Comparison of ENCODE assay signal across 27 cellular contexts in the genomic region with DNA sequence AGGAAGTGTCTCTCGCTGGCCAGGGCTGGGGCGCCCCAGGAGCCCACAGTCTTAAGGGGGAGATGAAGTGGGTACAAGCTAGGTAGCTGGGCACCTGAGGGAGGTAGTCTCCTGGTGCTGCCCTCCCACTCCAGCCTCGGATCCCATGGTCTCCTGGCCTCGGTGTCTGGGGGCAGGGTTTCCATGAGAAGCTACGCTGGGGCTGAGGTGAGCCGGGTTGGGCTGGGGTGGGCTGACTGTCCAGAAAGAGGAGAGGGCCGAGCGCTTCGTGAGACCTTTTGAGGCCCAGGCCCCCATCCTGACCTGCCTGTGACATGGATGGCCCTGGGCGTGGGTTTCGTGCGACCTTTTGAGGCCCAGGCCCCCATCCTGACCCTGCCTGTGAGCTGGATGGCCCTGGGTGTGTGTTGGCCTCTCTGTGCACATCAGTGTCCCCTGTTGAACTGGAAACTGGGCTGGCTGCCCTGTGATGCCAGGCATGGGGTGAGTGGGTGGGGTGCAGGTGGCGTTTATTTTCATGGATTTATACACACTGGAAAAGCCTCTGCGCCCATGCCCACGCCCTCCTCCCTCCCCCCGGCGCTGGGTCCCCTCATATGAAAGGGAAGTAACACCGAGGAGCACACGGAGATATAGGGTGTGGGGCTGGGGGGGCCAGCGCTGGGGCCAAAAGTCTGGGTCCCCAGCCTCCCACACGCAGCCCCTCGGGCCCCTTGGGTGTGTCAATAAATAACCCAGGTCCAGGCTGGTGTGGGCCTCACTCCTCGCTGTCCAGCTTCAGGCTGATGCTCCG. TPM values are rescaled to one million over a fixed set of nuclear protein-coding genes. Genes with fewer than 3 reads are reported as not detected.
DNase-seq lines count a peak whose midpoint lies in the region; ATAC-seq and TF ChIP-seq lines count a peak whose summit lies in the region.
"Had no signal": no experiment of that assay in that cellular context is flagged by ENCODE, and none has a peak within 500 bp of the region (broad histone marks: within the 10 kb centered on the region; RNA-seq: fewer than 3 reads in every experiment).

No MANE protein-coding gene starts in this region.

- no peaks in the 10 kb centered on the region for H3K9me3 ChIP-seq in CD4-positive, alpha-beta T cell (ENCODE audit: control insufficient read depth, low read length)
- H3K9me3 ChIP-seq: BE2C, heart right ventricle had no signal

- DNase-seq in activated CD4-positive, alpha-beta memory T cell treated with anti-CD3 and anti-CD28 coated beads for 36 hours: no peak
- DNase-seq in activated CD4-positive, alpha-beta memory T cell treated with anti-CD3 and anti-CD28 coated beads, Interleukin-2, amount 10 ng/mL, durations not matched to agents 7 days and 5 days: no peak
- no peak for DNase-seq in CD4-positive, alpha-beta T cell
- DNase-seq in activated T-helper 1 cell treated with anti-CD3 and anti-CD28 coated beads, Interleukin-12 subunit alpha, Interleukin-12 subunit beta, Interleukin-2, Interleukin-4 antibody, amounts not matched to agents 30 ng/mL and 10 ng/mL and 1 ng/mL, durations not matched to agents 14 hours and 24 hours and 36 hours (ENCODE audit: low spot score): no peak
- DNase-seq in neural crest cell (ENCODE audit: low read depth, low spot score) (no peak), SHP77 (lab: John Stamatoyannopoulos, UW) (no peak), nucleus accumbens (lab: John Stamatoyannopoulos, UW) (no peak)
- DNase-seq: activated gamma-delta T cell; BE2C; brain microvascular endothelial cell; effector CD4-positive, alpha-beta T cell; foreskin keratinocyte; HCEC 1CT; heart right ventricle; left colon; NCI-H1105; NCI-H2081 treated with DMSO at 0.1 percent for 48 hours; NCI-H446 treated with DMSO at 0.1 percent for 48 hours; stimulated activated CD8-positive, alpha-beta memory T cell treated with anti-CD3 and anti-CD28 coated beads, Interleukin-4, amount 100 ng/mL, for 48 hours; substantia nigra; T-helper 9 cell had no signal

- H3K27ac Mint-ChIP-seq in activated CD4-positive, alpha-beta memory T cell treated with anti-CD3 and anti-CD28 coated beads for 36 hours: peak overlapping the region; percentile 69
- no peak overlapping the region for H3K27ac Mint-ChIP-seq in activated CD4-positive, alpha-beta memory T cell treated with anti-CD3 and anti-CD28 coated beads, Interleukin-2, amount 10 ng/mL, durations not matched to agents 7 days and 5 days
- peak overlapping the region; percentile 68 for H3K27ac Mint-ChIP-seq in CD4-positive, alpha-beta T cell
- H3K27ac Mint-ChIP-seq in activated T-helper 1 cell treated with anti-CD3 and anti-CD28 coated beads, Interleukin-12 subunit alpha, Interleukin-12 subunit beta, Interleukin-2, Interleukin-4 antibody, amounts not matched to agents 30 ng/mL and 10 ng/mL and 1 ng/mL, durations not matched to agents 14 hours and 24 hours and 36 hours: peak overlapping the region; percentile 72
- no peak overlapping the region for H3K27ac Mint-ChIP-seq in neural crest cell (ENCODE audit: unreplicated experiment)
- H3K27ac Mint-ChIP-seq: memory B cell had no signal

- intact Hi-C loops in activated CD4-positive, alpha-beta memory T cell treated with anti-CD3 and anti-CD28 coated beads for 36 hours (cut with micrococcal nuclease): no loop called here
- intact Hi-C loops in CD4-positive, alpha-beta T cell (cut with DNase I, micrococcal nuclease): no loop called here
- intact Hi-C loops in activated T-helper 1 cell treated with anti-CD3 and anti-CD28 coated beads, Interleukin-12 subunit alpha, Interleukin-12 subunit beta, Interleukin-2, Interleukin-4 antibody, amounts not matched to agents 30 ng/mL and 10 ng/mL and 1 ng/mL, durations not matched to agents 14 hours and 24 hours and 36 hours (cut with micrococcal nuclease): no loop called here

- POLR2A ChIA-PET in activated CD4-positive, alpha-beta memory T cell treated with anti-CD3 and anti-CD28 coated beads for 36 hours (lab: Charles Lee): interaction anchor here (1.1 to 2.6 kb wide), 5 partner anchors 23 to 87 kb away, joined by 3 to 9 read pairs (median 6); partner anchors contain the start of genes PTPRCAP and TMEM134
- POLR2A ChIA-PET in activated CD4-positive, alpha-beta memory T cell treated with anti-CD3 and anti-CD28 coated beads, Interleukin-2, amount 10 ng/mL, durations not matched to agents 7 days and 5 days (lab: Charles Lee): interaction anchor here (1.0 to 7.9 kb wide), 8 partner anchors 11 to 203 kb away, joined by 3 to 39 read pairs (median 4); partner anchors contain the start of genes PITPNM1 and PTPRCAP
- POLR2A ChIA-PET in CD4-positive, alpha-beta T cell (lab: Charles Lee): interaction anchor here (0.6 to 2.5 kb wide), 7 partner anchors 8 to 203 kb away, joined by 3 to 15 read pairs (median 5); partner anchors contain the start of genes AIP and PTPRCAP

- TF ChIP-seq CTCF in CD4-positive, alpha-beta T cell (IDR thresholded peaks at IDR 0.05): no peak
- no peak for TF ChIP-seq CTCF in neural crest cell (conservative IDR thresholded peaks at IDR 0.05)

- CTCF ChIA-PET in activated CD4-positive, alpha-beta memory T cell treated with anti-CD3 and anti-CD28 coated beads for 36 hours (lab: Charles Lee): no interaction called here
- CTCF ChIA-PET in activated CD4-positive, alpha-beta memory T cell treated with anti-CD3 and anti-CD28 coated beads, Interleukin-2, amount 10 ng/mL, durations not matched to agents 7 days and 5 days (lab: Charles Lee): no interaction called here
- CTCF ChIA-PET in CD4-positive, alpha-beta T cell (lab: Charles Lee): no interaction called here

- H3K27me3 Mint-ChIP-seq in activated CD4-positive, alpha-beta memory T cell treated with anti-CD3 and anti-CD28 coated beads for 36 hours: no peaks in the 10 kb centered on the region
- no peaks in the 10 kb centered on the region for H3K27me3 Mint-ChIP-seq in activated CD4-positive, alpha-beta memory T cell treated with anti-CD3 and anti-CD28 coated beads, Interleukin-2, amount 10 ng/mL, durations not matched to agents 7 days and 5 days
- H3K27me3 Mint-ChIP-seq in CD4-positive, alpha-beta T cell: no peaks in the 10 kb centered on the region
- H3K27me3 Mint-ChIP-seq in activated T-helper 1 cell treated with anti-CD3 and anti-CD28 coated beads, Interleukin-12 subunit alpha, Interleukin-12 subunit beta, Interleukin-2, Interleukin-4 antibody, amounts not matched to agents 30 ng/mL and 10 ng/mL and 1 ng/mL, durations not matched to agents 14 hours and 24 hours and 36 hours (ENCODE audit: insufficient read depth): no peaks in the 10 kb centered on the region
- H3K27me3 Mint-ChIP-seq in neural crest cell (ENCODE audit: low read depth): no peaks in the 10 kb centered on the region
- H3K27me3 Mint-ChIP-seq: memory B cell had no signal

- H3K4me1 Mint-ChIP-seq in activated CD4-positive, alpha-beta memory T cell treated with anti-CD3 and anti-CD28 coated beads for 36 hours (ENCODE audit: low read depth): peaks cover 41% of the 10 kb centered on the region
- peaks cover 29% of the 10 kb centered on the region for H3K4me1 Mint-ChIP-seq in activated CD4-positive, alpha-beta memory T cell treated with anti-CD3 and anti-CD28 coated beads, Interleukin-2, amount 10 ng/mL, durations not matched to agents 7 days and 5 days
- peaks cover 30% of the 10 kb centered on the region for H3K4me1 Mint-ChIP-seq in CD4-positive, alpha-beta T cell (ENCODE audit: low read depth)
- peaks cover 31% of the 10 kb centered on the region for H3K4me1 Mint-ChIP-seq in activated T-helper 1 cell treated with anti-CD3 and anti-CD28 coated beads, Interleukin-12 subunit alpha, Interleukin-12 subunit beta, Interleukin-2, Interleukin-4 antibody, amounts not matched to agents 30 ng/mL and 10 ng/mL and 1 ng/mL, durations not matched to agents 14 hours and 24 hours and 36 hours (ENCODE audit: low read depth)
- H3K4me1 Mint-ChIP-seq in neural crest cell: peaks cover 10% of the 10 kb centered on the region

- peaks cover 54% of the 10 kb centered on the region for H3K36me3 Mint-ChIP-seq in activated CD4-positive, alpha-beta memory T cell treated with anti-CD3 and anti-CD28 coated beads for 36 hours
- H3K36me3 Mint-ChIP-seq in activated CD4-positive, alpha-beta memory T cell treated with anti-CD3 and anti-CD28 coated beads, Interleukin-2, amount 10 ng/mL, durations not matched to agents 7 days and 5 days (ENCODE audit: low read depth): peaks cover 57% of the 10 kb centered on the region
- peaks cover 72% of the 10 kb centered on the region for H3K36me3 Mint-ChIP-seq in CD4-positive, alpha-beta T cell (ENCODE audit: low read depth)
- H3K36me3 Mint-ChIP-seq in activated T-helper 1 cell treated with anti-CD3 and anti-CD28 coated beads, Interleukin-12 subunit alpha, Interleukin-12 subunit beta, Interleukin-2, Interleukin-4 antibody, amounts not matched to agents 30 ng/mL and 10 ng/mL and 1 ng/mL, durations not matched to agents 14 hours and 24 hours and 36 hours (ENCODE audit: low read depth): peaks cover 40% of the 10 kb centered on the region
- peaks cover 4% of the 10 kb centered on the region for H3K36me3 Mint-ChIP-seq in neural crest cell (ENCODE audit: low read depth)

- H3K27me3 ChIP-seq in CD4-positive, alpha-beta T cell (ENCODE audit: control insufficient read depth, insufficient read depth, low read length): no peaks in the 10 kb centered on the region
- H3K27me3 ChIP-seq: BE2C, brain microvascular endothelial cell, foreskin keratinocyte, heart right ventricle had no signal

- H3K4me3 Mint-ChIP-seq in activated CD4-positive, alpha-beta memory T cell treated with anti-CD3 and anti-CD28 coated beads for 36 hours: no peak overlapping the region
- H3K4me3 Mint-ChIP-seq in activated CD4-positive, alpha-beta memory T cell treated with anti-CD3 and anti-CD28 coated beads, Interleukin-2, amount 10 ng/mL, durations not matched to agents 7 days and 5 days: no peak overlapping the region
- H3K4me3 Mint-ChIP-seq in CD4-positive, alpha-beta T cell: no peak overlapping the region
- H3K4me3 Mint-ChIP-seq in activated T-helper 1 cell treated with anti-CD3 and anti-CD28 coated beads, Interleukin-12 subunit alpha, Interleukin-12 subunit beta, Interleukin-2, Interleukin-4 antibody, amounts not matched to agents 30 ng/mL and 10 ng/mL and 1 ng/mL, durations not matched to agents 14 hours and 24 hours and 36 hours: no peak overlapping the region
- peak overlapping the region; percentile 27 for H3K4me3 Mint-ChIP-seq in neural crest cell
- H3K4me3 Mint-ChIP-seq: memory B cell had no signal

- no peaks in the 10 kb centered on the region for H3K9me3 Mint-ChIP-seq in activated CD4-positive, alpha-beta memory T cell treated with anti-CD3 and anti-CD28 coated beads for 36 hours
- H3K9me3 Mint-ChIP-seq in activated CD4-positive, alpha-beta memory T cell treated with anti-CD3 and anti-CD28 coated beads, Interleukin-2, amount 10 ng/mL, durations not matched to agents 7 days and 5 days: no peaks in the 10 kb centered on the region
- H3K9me3 Mint-ChIP-seq in CD4-positive, alpha-beta T cell: no peaks in the 10 kb centered on the region
- no peaks in the 10 kb centered on the region for H3K9me3 Mint-ChIP-seq in activated T-helper 1 cell treated with anti-CD3 and anti-CD28 coated beads, Interleukin-12 subunit alpha, Interleukin-12 subunit beta, Interleukin-2, Interleukin-4 antibody, amounts not matched to agents 30 ng/mL and 10 ng/mL and 1 ng/mL, durations not matched to agents 14 hours and 24 hours and 36 hours
- no peaks in the 10 kb centered on the region for H3K9me3 Mint-ChIP-seq in neural crest cell
- H3K9me3 Mint-ChIP-seq: memory B cell had no signal

- H3K27ac ChIP-seq in CD4-positive, alpha-beta T cell (ENCODE audit: low read depth, low read length): no peak overlapping the region
- H3K27ac ChIP-seq: brain microvascular endothelial cell, foreskin keratinocyte, heart right ventricle had no signal

- no peak for ATAC-seq in CD4-positive, alpha-beta T cell (ENCODE audit: poor library complexity)
- ATAC-seq in GM19328 (IDR thresholded peaks at IDR 0.05; ENCODE audit: unreplicated experiment): no peak
- ATAC-seq: foreskin keratinocyte, left colon, Right ventricle myocardium inferior had no signal

RNA-seq across cellular contexts. Expression of gene AIP, which starts 8.6 kb away (rescaled TPM):
- total RNA-seq in activated CD4-positive, alpha-beta memory T cell treated with anti-CD3 and anti-CD28 coated beads for 36 hours: 100 to 1,000 TPM; 160 to 169 TPM
- total RNA-seq in activated CD4-positive, alpha-beta memory T cell treated with anti-CD3 and anti-CD28 coated beads, Interleukin-2, amount 10 ng/mL, durations not matched to agents 7 days and 5 days: 100 to 1,000 TPM; 152 to 159 TPM
- total RNA-seq in CD4-positive, alpha-beta T cell: 100 to 1,000 TPM; 115 to 117 TPM
- 200 and 203 TPM in 2 replicates for total RNA-seq in activated T-helper 1 cell treated with anti-CD3 and anti-CD28 coated beads, Interleukin-12 subunit alpha, Interleukin-12 subunit beta, Interleukin-2, Interleukin-4 antibody, amounts not matched to agents 30 ng/mL and 10 ng/mL and 1 ng/mL, durations not matched to agents 14 hours and 24 hours and 36 hours
- 48.7 and 50.1 TPM in 2 replicates for total RNA-seq in neural crest cell

RNA-seq across cellular contexts. Expression of gene PITPNM1, which starts 13.7 kb away (rescaled TPM):
- total RNA-seq in activated CD4-positive, alpha-beta memory T cell treated with anti-CD3 and anti-CD28 coated beads for 36 hours: 100 to 1,000 TPM; 139 to 143 TPM
- 100 to 1,000 TPM; 116 to 120 TPM for total RNA-seq in activated CD4-positive, alpha-beta memory T cell treated with anti-CD3 and anti-CD28 coated beads, Interleukin-2, amount 10 ng/mL, durations not matched to agents 7 days and 5 days
- 10 to 100 TPM; 90.0 to 94.8 TPM for total RNA-seq in CD4-positive, alpha-beta T cell
- total RNA-seq in activated T-helper 1 cell treated with anti-CD3 and anti-CD28 coated beads, Interleukin-12 subunit alpha, Interleukin-12 subunit beta, Interleukin-2, Interleukin-4 antibody, amounts not matched to agents 30 ng/mL and 10 ng/mL and 1 ng/mL, durations not matched to agents 14 hours and 24 hours and 36 hours: 138 and 140 TPM in 2 replicates
- total RNA-seq in neural crest cell: 81.5 and 109 TPM in 2 replicates

RNA-seq across cellular contexts. Expression of gene CDK2AP2, which starts 16.5 kb away (rescaled TPM):
- 10 to 100 TPM; 82.7 to 84.7 TPM for total RNA-seq in activated CD4-positive, alpha-beta memory T cell treated with anti-CD3 and anti-CD28 coated beads for 36 hours
- 100 to 1,000 TPM; 116 to 119 TPM for total RNA-seq in activated CD4-positive, alpha-beta memory T cell treated with anti-CD3 and anti-CD28 coated beads, Interleukin-2, amount 10 ng/mL, durations not matched to agents 7 days and 5 days
- total RNA-seq in CD4-positive, alpha-beta T cell: 10 to 100 TPM; 19.5 to 22.0 TPM
- 107 and 115 TPM in 2 replicates for total RNA-seq in activated T-helper 1 cell treated with anti-CD3 and anti-CD28 coated beads, Interleukin-12 subunit alpha, Interleukin-12 subunit beta, Interleukin-2, Interleukin-4 antibody, amounts not matched to agents 30 ng/mL and 10 ng/mL and 1 ng/mL, durations not matched to agents 14 hours and 24 hours and 36 hours
- total RNA-seq in neural crest cell: 32.0 and 32.8 TPM in 2 replicates

RNA-seq across cellular contexts. Expression of gene TMEM134, which starts 22.4 kb away (rescaled TPM):
- total RNA-seq in activated CD4-positive, alpha-beta memory T cell treated with anti-CD3 and anti-CD28 coated beads for 36 hours: 10 to 100 TPM; 68.2 to 75.2 TPM
- total RNA-seq in activated CD4-positive, alpha-beta memory T cell treated with anti-CD3 and anti-CD28 coated beads, Interleukin-2, amount 10 ng/mL, durations not matched to agents 7 days and 5 days: 10 to 100 TPM; 36.3 to 37.6 TPM
- total RNA-seq in CD4-positive, alpha-beta T cell: 10 to 100 TPM; 49.9 to 52.4 TPM
- total RNA-seq in activated T-helper 1 cell treated with anti-CD3 and anti-CD28 coated beads, Interleukin-12 subunit alpha, Interleukin-12 subunit beta, Interleukin-2, Interleukin-4 antibody, amounts not matched to agents 30 ng/mL and 10 ng/mL and 1 ng/mL, durations not matched to agents 14 hours and 24 hours and 36 hours: 55.1 and 61.4 TPM in 2 replicates
- 37.3 and 40.8 TPM in 2 replicates for total RNA-seq in neural crest cell

RNA-seq across cellular contexts. Expression of gene CABP2, which starts 31.8 kb away (rescaled TPM):
- not detected for total RNA-seq in activated CD4-positive, alpha-beta memory T cell treated with anti-CD3 and anti-CD28 coated beads for 36 hours
- not detected for total RNA-seq in activated CD4-positive, alpha-beta memory T cell treated with anti-CD3 and anti-CD28 coated beads, Interleukin-2, amount 10 ng/mL, durations not matched to agents 7 days and 5 days
- total RNA-seq in CD4-positive, alpha-beta T cell: not detected
- not detected in 2 replicates for total RNA-seq in activated T-helper 1 cell treated with anti-CD3 and anti-CD28 coated beads, Interleukin-12 subunit alpha, Interleukin-12 subunit beta, Interleukin-2, Interleukin-4 antibody, amounts not matched to agents 30 ng/mL and 10 ng/mL and 1 ng/mL, durations not matched to agents 14 hours and 24 hours and 36 hours
- total RNA-seq in neural crest cell: not detected in 2 replicates
- total RNA-seq: foreskin keratinocyte, heart right ventricle, left colon, pulmonary artery endothelial cell, Right ventricle myocardium inferior, skeletal muscle tissue, urinary bladder had no signal

Comparison
In these comparisons a context has a peak if more than half of its experiments do, and no peak if none do; other contexts are left out.
1. H3K27ac Mint-ChIP-seq: peak in activated CD4-positive, alpha-beta memory T cell treated with anti-CD3 and anti-CD28 coated beads for 36 hours (single experiment), CD4-positive, alpha-beta T cell (single experiment) and activated T-helper 1 cell treated with anti-CD3 and anti-CD28 coated beads, Interleukin-12 subunit alpha, Interleukin-12 subunit beta, Interleukin-2, Interleukin-4 antibody, amounts not matched to agents 30 ng/mL and 10 ng/mL and 1 ng/mL, durations not matched to agents 14 hours and 24 hours and 36 hours (single experiment); none in activated CD4-positive, alpha-beta memory T cell treated with anti-CD3 and anti-CD28 coated beads, Interleukin-2, amount 10 ng/mL, durations not matched to agents 7 days and 5 days (single experiment) and neural crest cell (single experiment).